Comparison of ENCODE assay signal across 8 cellular contexts in the genomic region with DNA sequence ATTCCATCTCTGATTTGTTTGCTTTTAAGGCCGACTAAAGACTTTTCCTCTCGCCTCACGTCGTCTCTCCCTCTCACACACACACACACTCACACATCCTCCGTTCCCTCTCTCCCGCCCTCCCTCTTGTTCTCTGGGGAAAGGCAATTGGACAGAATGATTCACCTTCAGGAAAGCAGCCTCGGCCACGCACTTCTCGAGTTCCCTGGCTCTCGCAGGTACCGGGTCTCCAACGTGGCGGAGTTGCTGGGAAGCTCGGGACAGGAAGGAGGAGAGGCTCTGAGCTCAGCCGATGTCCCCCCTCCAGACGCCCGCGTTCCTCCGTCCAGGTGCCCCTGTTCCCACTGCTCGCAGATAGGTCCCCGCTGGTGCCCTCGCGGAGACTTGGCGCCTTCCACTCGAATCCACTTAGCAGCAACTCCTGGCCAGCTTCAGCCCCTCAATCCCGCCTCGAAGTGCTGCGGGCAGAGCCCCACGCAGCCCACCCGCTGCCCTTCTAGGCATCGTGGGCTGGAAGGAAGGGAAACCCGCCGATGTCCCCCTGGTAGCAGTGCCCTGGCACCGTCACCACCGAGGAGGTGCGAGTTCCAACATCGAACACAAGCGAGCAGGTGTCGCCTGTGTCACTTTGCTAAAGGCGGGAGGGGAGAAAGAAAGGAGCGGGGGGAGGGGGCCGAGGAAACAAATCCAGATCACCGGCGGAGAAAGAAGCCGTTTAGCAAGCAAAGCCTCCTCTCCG.
DNase-seq lines count a peak whose midpoint lies in the region; ATAC-seq and TF ChIP-seq lines count a peak whose summit lies in the region.

No MANE protein-coding gene starts in this region.

- TF ChIP-seq CTCF in heart left ventricle (IDR thresholded peaks at IDR 0.05) (no peak), progenitor cell of endocrine pancreas (IDR thresholded peaks at IDR 0.05; ENCODE audit: unreplicated experiment) (no peak)

- H3K27ac Mint-ChIP-seq in CD4-positive, CD25-positive, alpha-beta regulatory T cell = peak overlapping the region in 2 of 3 donors; percentile 84 to 89
- H3K27ac Mint-ChIP-seq in activated T-helper 17 cell treated with anti-CD3 and anti-CD28 coated beads, Interleukin-2, amount 50 U/mL, for 72 hours = no peak overlapping the region
- no peak overlapping the region for H3K27ac Mint-ChIP-seq in progenitor cell of endocrine pancreas

- no peaks in the 10 kb centered on the region for H3K36me3 Mint-ChIP-seq in CD4-positive, CD25-positive, alpha-beta regulatory T cell
- H3K36me3 Mint-ChIP-seq in activated T-helper 17 cell treated with anti-CD3 and anti-CD28 coated beads, Interleukin-2, amount 50 U/mL, for 72 hours (ENCODE audit: low read depth) = peaks cover 7% of the 10 kb centered on the region
- H3K36me3 Mint-ChIP-seq in progenitor cell of endocrine pancreas (ENCODE audit: insufficient read depth) = no peaks in the 10 kb centered on the region

- TF ChIP-seq POLR2A in heart left ventricle (IDR thresholded peaks at IDR 0.05) = no peak

- H3K9me3 Mint-ChIP-seq in CD4-positive, CD25-positive, alpha-beta regulatory T cell = peaks cover 0 to 2% (median 0%) of the 10 kb centered on the region in 7 donors
- no peaks in the 10 kb centered on the region for H3K9me3 Mint-ChIP-seq in activated T-helper 17 cell treated with anti-CD3 and anti-CD28 coated beads, Interleukin-2, amount 50 U/mL, for 72 hours
- H3K9me3 Mint-ChIP-seq in progenitor cell of endocrine pancreas (ENCODE audit: low read depth) = no peaks in the 10 kb centered on the region

- no peaks in the 10 kb centered on the region for H3K9me3 ChIP-seq in CD4-positive, CD25-positive, alpha-beta regulatory T cell (ENCODE audit: control insufficient read depth in 2 of 2, low read length in 2 of 2)
- H3K9me3 ChIP-seq in heart left ventricle = no peaks in the 10 kb centered on the region

- no peak overlapping the region for H3K27ac ChIP-seq in CD4-positive, CD25-positive, alpha-beta regulatory T cell (ENCODE audit: insufficient read depth, low read length, poor library complexity, severe bottlenecking)
- no peak overlapping the region for H3K27ac ChIP-seq in heart left ventricle

- peaks cover 0 to 28% (median 19%) of the 10 kb centered on the region in 4 donors for H3K4me1 Mint-ChIP-seq in CD4-positive, CD25-positive, alpha-beta regulatory T cell
- peaks cover 8% of the 10 kb centered on the region for H3K4me1 Mint-ChIP-seq in activated T-helper 17 cell treated with anti-CD3 and anti-CD28 coated beads, Interleukin-2, amount 50 U/mL, for 72 hours
- H3K4me1 Mint-ChIP-seq in progenitor cell of endocrine pancreas (ENCODE audit: low read depth) = peaks cover 28% of the 10 kb centered on the region

- H3K27me3 Mint-ChIP-seq in CD4-positive, CD25-positive, alpha-beta regulatory T cell = peaks cover 62% of the 10 kb centered on the region
- H3K27me3 Mint-ChIP-seq in activated T-helper 17 cell treated with anti-CD3 and anti-CD28 coated beads, Interleukin-2, amount 50 U/mL, for 72 hours = peaks cover 37% of the 10 kb centered on the region
- H3K27me3 Mint-ChIP-seq in progenitor cell of endocrine pancreas = peaks cover 40% of the 10 kb centered on the region

- peak in 2 of 3 donors; percentile 6 to 25 for DNase-seq in CD4-positive, CD25-positive, alpha-beta regulatory T cell
- DNase-seq in HK-2 (ENCODE audit: unreplicated experiment) = peak; percentile 20
- peak in 2 of 5 donors; percentile 24 to 54 for DNase-seq in heart left ventricle
- peak; percentile 9 for DNase-seq in progenitor cell of endocrine pancreas (ENCODE audit: low spot score, unreplicated experiment)
- DNase-seq in activated CD4-positive, CD25-positive, alpha-beta regulatory T cell treated with anti-CD3 and anti-CD28 coated beads, Interleukin-2, amount 50 U/mL, for 72 hours = no peak
- no peak for DNase-seq in NCI-H1694 (lab: John Stamatoyannopoulos, UW)

- peak overlapping the region; percentile 69 to 96 (median 93) for H3K4me3 Mint-ChIP-seq in CD4-positive, CD25-positive, alpha-beta regulatory T cell
- H3K4me3 Mint-ChIP-seq in activated T-helper 17 cell treated with anti-CD3 and anti-CD28 coated beads, Interleukin-2, amount 50 U/mL, for 72 hours = peak overlapping the region; percentile 78
- H3K4me3 Mint-ChIP-seq in progenitor cell of endocrine pancreas (ENCODE audit: low read depth) = peak overlapping the region; percentile 80

- intact Hi-C loops in heart left ventricle (cut with DNase I) = no loop called here

- no peaks in the 10 kb centered on the region for H3K36me3 ChIP-seq in CD4-positive, CD25-positive, alpha-beta regulatory T cell (ENCODE audit: control insufficient read depth, insufficient read depth, low read length)
- H3K36me3 ChIP-seq in heart left ventricle = no peaks in the 10 kb centered on the region

- H3K4me3 ChIP-seq in CD4-positive, CD25-positive, alpha-beta regulatory T cell (ENCODE audit: low read depth, low read length) = peak overlapping the region; percentile 84
- peak overlapping the region; percentile 9 to 54 (median 35) for H3K4me3 ChIP-seq in heart left ventricle

- peak; percentile 35 to 44 for ATAC-seq in CD4-positive, CD25-positive, alpha-beta regulatory T cell (ENCODE audit: low read depth in 2 of 2)
- peak; percentile 17 for ATAC-seq in activated T-helper 17 cell treated with anti-CD3 and anti-CD28 coated beads, Interleukin-2, amount 50 U/mL, for 72 hours (replicated peaks)
- ATAC-seq in heart left ventricle (peak in 3 of 4 donors; percentile 26 to 41 (median 32)), GM21737 (IDR thresholded peaks at IDR 0.05; ENCODE audit: unreplicated experiment) (no peak)

- H3K27me3 ChIP-seq in CD4-positive, CD25-positive, alpha-beta regulatory T cell (ENCODE audit: control insufficient read depth, insufficient read depth, low read length) = peaks cover 8% of the 10 kb centered on the region
- peaks cover 15 to 49% (median 30%) of the 10 kb centered on the region in 9 donors for H3K27me3 ChIP-seq in heart left ventricle

- peaks cover 29% of the 10 kb centered on the region for H3K4me1 ChIP-seq in CD4-positive, CD25-positive, alpha-beta regulatory T cell (ENCODE audit: control insufficient read depth, insufficient read depth, low read length, poor library complexity, severe bottlenecking)
- peaks cover 6 to 28% (median 19%) of the 10 kb centered on the region in 12 donors for H3K4me1 ChIP-seq in heart left ventricle

- 1 to 2% (median 2%) methylated on average over 35 to 46 of the region's 46 CpGs for WGBS in heart left ventricle, 4 donors

Comparison
In these comparisons a context has a peak if more than half of its experiments do, and no peak if none do; other contexts are left out.
1. DNase-seq: peak in CD4-positive, CD25-positive, alpha-beta regulatory T cell (2 of 3), HK-2 (single experiment) and progenitor cell of endocrine pancreas (single experiment); none in activated CD4-positive, CD25-positive, alpha-beta regulatory T cell treated with anti-CD3 and anti-CD28 coated beads, Interleukin-2, amount 50 U/mL, for 72 hours (single experiment) and NCI-H1694 (single experiment).
2. H3K27ac Mint-ChIP-seq: peak in CD4-positive, CD25-positive, alpha-beta regulatory T cell (2 of 3); none in activated T-helper 17 cell treated with anti-CD3 and anti-CD28 coated beads, Interleukin-2, amount 50 U/mL, for 72 hours (single experiment) and progenitor cell of endocrine pancreas (single experiment).
3. Peak in every context shown above with its lines, with median percentiles within 50 percentile points of each other: H3K4me3 Mint-ChIP-seq.